ENCODE assay signal across 1 cellular context in genomic region chr22:27628891-27629631, GRCh38.
TF ChIP-seq lines count a peak whose summit lies in the region.

No MANE protein-coding gene starts in this region.

TF ChIP-seq in GM23338, 12 proteins besides CTCF, POLR2A, EP300 and RAD21 (continued from another document):
- no peak for TF ChIP-seq REST (IDR thresholded peaks at IDR 0.05; ENCODE audit: unreplicated experiment)
- TF ChIP-seq EZH2 (IDR thresholded peaks at IDR 0.05; ENCODE audit: low read depth, unreplicated experiment): no peak
